In the genomic region with DNA sequence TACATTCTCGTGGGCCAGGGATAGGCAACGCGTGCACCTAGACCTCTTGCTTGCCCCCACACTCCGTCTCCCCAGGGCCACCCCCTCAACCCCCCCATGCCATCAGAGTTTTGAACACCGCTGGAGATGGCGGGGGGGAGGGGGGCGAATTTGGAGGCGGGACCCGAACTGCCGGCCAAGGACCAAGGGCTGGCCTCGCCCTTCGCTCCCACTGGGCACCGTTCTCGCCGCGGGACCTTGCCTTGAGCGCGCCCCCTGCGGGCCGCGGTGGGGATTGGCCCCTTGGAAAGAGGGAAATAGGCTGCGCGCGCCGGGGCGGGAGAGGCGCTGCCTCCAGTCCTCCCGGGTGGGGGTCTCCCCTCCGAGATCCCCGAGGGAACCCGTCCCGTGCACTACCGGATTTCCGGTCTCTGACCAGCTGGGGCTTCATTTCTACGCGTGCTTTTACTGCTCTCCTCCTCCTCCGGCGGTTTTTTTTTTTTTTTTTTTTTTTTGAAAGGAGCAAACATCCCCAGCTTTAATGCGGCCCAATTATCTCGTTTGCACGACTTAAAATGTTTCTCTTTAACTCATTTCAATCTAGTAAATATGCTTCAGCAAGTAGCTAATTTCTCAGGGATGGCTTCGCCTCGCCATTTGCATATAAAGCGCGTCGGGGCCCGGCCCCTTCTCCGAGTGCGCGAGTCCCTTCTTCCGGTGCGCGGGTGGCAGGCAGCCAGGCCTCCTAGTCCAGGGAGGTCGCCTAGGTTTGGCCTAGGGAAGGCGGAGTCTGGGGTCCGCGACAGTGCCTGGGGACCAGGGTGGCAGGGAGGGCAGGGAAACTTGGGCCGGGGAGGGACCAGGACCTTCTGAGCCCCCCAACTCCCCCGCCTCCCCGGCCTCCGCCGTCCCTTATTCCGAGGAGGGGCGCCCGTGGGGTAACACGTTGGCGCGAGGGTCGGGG, we compare ENCODE assay signal across 8 cellular contexts. TPM values are rescaled to one million over a fixed set of nuclear protein-coding genes. Genes with fewer than 3 reads are reported as not detected.
A peak's percentile ranks its signal among the peaks of the same experiment; 100 is the strongest.
DNase-seq lines count a peak whose midpoint lies in the region; ATAC-seq and TF ChIP-seq lines count a peak whose summit lies in the region.

No MANE protein-coding gene starts in this region.

- H3K36me3 ChIP-seq in psoas muscle (ENCODE audit: insufficient read depth in 1 of 2, low read depth in 1 of 2) = no peaks in the 10 kb centered on the region

- no peaks in the 10 kb centered on the region for H3K9me3 Mint-ChIP-seq in activated CD4-positive, alpha-beta T cell treated with anti-CD3 and anti-CD28 coated beads for 36 hours (ENCODE audit: low read depth)
- H3K9me3 Mint-ChIP-seq in activated naive CD8-positive, alpha-beta T cell (ENCODE audit: low read depth) = no peaks in the 10 kb centered on the region

- intact Hi-C loops in activated CD4-positive, alpha-beta T cell treated with anti-CD3 and anti-CD28 coated beads for 36 hours (cut with DNase I, micrococcal nuclease) = loop anchor here in 1 of 2 experiments (1.0 to 5.0 kb wide), 3 partner anchors 11 to 412 kb away; no protein-coding TSS in a partner anchor
- intact Hi-C loops in left cardiac atrium (cut with DNase I) (loop anchor here (5.0 to 10.0 kb wide), 2 partner anchors 373 to 401 kb away; no protein-coding TSS in a partner anchor), psoas muscle (cut with DNase I) (loop anchor here (5.0 to 10.0 kb wide), 2 partner anchors 127 to 401 kb away; no protein-coding TSS in a partner anchor)

- H3K27me3 ChIP-seq in psoas muscle (ENCODE audit: insufficient read depth in 3 of 3, low read length in 2 of 3) = peaks cover 3 to 86% (median 27%) of the 10 kb centered on the region in 3 donors

- no peaks in the 10 kb centered on the region for H3K9me3 ChIP-seq in psoas muscle

- H3K4me3 Mint-ChIP-seq in activated CD4-positive, alpha-beta T cell treated with anti-CD3 and anti-CD28 coated beads for 36 hours = peak overlapping the region; percentile 40
- peak overlapping the region; percentile 67 for H3K4me3 Mint-ChIP-seq in activated naive CD8-positive, alpha-beta T cell

- peak; percentile 73 for TF ChIP-seq CTCF in psoas muscle (IDR thresholded peaks at IDR 0.05)

- H3K4me1 Mint-ChIP-seq in activated CD4-positive, alpha-beta T cell treated with anti-CD3 and anti-CD28 coated beads for 36 hours = peaks cover 13% of the 10 kb centered on the region
- peaks cover 20% of the 10 kb centered on the region for H3K4me1 Mint-ChIP-seq in activated naive CD8-positive, alpha-beta T cell (ENCODE audit: low read depth)

- POLR2A ChIA-PET in activated CD4-positive, alpha-beta T cell treated with anti-CD3 and anti-CD28 coated beads for 36 hours (lab: Charles Lee) = no interaction called here

- 3 to 4% (median 4%) methylated on average over 55 to 69 of the region's 69 CpGs for WGBS in psoas muscle, 3 donors

- peak; percentile 49 for ATAC-seq in activated CD4-positive, alpha-beta T cell treated with anti-CD3 and anti-CD28 coated beads for 36 hours
- ATAC-seq in left cardiac atrium (peak; percentile 78 to 79), psoas muscle (peak; percentile 81 to 92 (median 84)), GM21360 (IDR thresholded peaks at IDR 0.05; ENCODE audit: unreplicated experiment) (no peak), GM18498 (IDR thresholded peaks at IDR 0.05; ENCODE audit: unreplicated experiment) (no peak)

- peaks cover 20% of the 10 kb centered on the region for H3K4me1 ChIP-seq in psoas muscle

- H3K27ac Mint-ChIP-seq in activated CD4-positive, alpha-beta T cell treated with anti-CD3 and anti-CD28 coated beads for 36 hours = no peak overlapping the region
- no peak overlapping the region for H3K27ac Mint-ChIP-seq in activated naive CD8-positive, alpha-beta T cell

- peak; percentile 73 for DNase-seq in activated CD4-positive, alpha-beta T cell treated with anti-CD3 and anti-CD28 coated beads for 36 hours
- no peak for DNase-seq in activated CD4-positive, alpha-beta T cell treated with anti-CD3 and anti-CD28 coated beads for 4 hours
- DNase-seq in NCI-H2196 (lab: John Stamatoyannopoulos, UW; ENCODE audit: unreplicated experiment) = peak; percentile 91
- peak; percentile 62 for DNase-seq in left cardiac atrium
- peak; percentile 65 to 80 for DNase-seq in psoas muscle

- peak overlapping the region; percentile 59 for H3K4me3 ChIP-seq in psoas muscle

- H3K27ac ChIP-seq in psoas muscle = no peak overlapping the region

- H3K27me3 Mint-ChIP-seq in activated CD4-positive, alpha-beta T cell treated with anti-CD3 and anti-CD28 coated beads for 36 hours = peaks cover 62% of the 10 kb centered on the region
- H3K27me3 Mint-ChIP-seq in activated naive CD8-positive, alpha-beta T cell = peaks cover 51% of the 10 kb centered on the region

- H3K36me3 Mint-ChIP-seq in activated CD4-positive, alpha-beta T cell treated with anti-CD3 and anti-CD28 coated beads for 36 hours (ENCODE audit: low read depth) = no peaks in the 10 kb centered on the region
- no peaks in the 10 kb centered on the region for H3K36me3 Mint-ChIP-seq in activated naive CD8-positive, alpha-beta T cell

- CTCF ChIA-PET in activated CD4-positive, alpha-beta T cell treated with anti-CD3 and anti-CD28 coated beads for 36 hours (lab: Charles Lee) = interaction anchor here (0.6 to 5.9 kb wide), 11 partner anchors 8 to 504 kb away, joined by 3 to 35 read pairs (median 3); no protein-coding TSS in a partner anchor

RNA-seq across cellular contexts. Expression of gene GBX2, which starts 10.1 kb away (rescaled TPM):
- not detected for total RNA-seq in activated CD4-positive, alpha-beta T cell treated with anti-CD3 and anti-CD28 coated beads for 36 hours
- total RNA-seq in left cardiac atrium (not detected), psoas muscle (not detected)
- polyA plus RNA-seq in psoas muscle = not detected

Comparison
In these comparisons a context has a peak if more than half of its experiments do, and no peak if none do; other contexts are left out.
1. DNase-seq: peak in activated CD4-positive, alpha-beta T cell treated with anti-CD3 and anti-CD28 coated beads for 36 hours (single experiment), NCI-H2196 (single experiment), left cardiac atrium (single experiment) and psoas muscle (2 of 2); none in activated CD4-positive, alpha-beta T cell treated with anti-CD3 and anti-CD28 coated beads for 4 hours (0 of 2).
2. ATAC-seq: peak in activated CD4-positive, alpha-beta T cell treated with anti-CD3 and anti-CD28 coated beads for 36 hours (single experiment), left cardiac atrium (2 of 2) and psoas muscle (4 of 4); none in GM21360 (single experiment) and GM18498 (single experiment).